Comparison of ENCODE assay signal across 8 cellular contexts in the genomic region with DNA sequence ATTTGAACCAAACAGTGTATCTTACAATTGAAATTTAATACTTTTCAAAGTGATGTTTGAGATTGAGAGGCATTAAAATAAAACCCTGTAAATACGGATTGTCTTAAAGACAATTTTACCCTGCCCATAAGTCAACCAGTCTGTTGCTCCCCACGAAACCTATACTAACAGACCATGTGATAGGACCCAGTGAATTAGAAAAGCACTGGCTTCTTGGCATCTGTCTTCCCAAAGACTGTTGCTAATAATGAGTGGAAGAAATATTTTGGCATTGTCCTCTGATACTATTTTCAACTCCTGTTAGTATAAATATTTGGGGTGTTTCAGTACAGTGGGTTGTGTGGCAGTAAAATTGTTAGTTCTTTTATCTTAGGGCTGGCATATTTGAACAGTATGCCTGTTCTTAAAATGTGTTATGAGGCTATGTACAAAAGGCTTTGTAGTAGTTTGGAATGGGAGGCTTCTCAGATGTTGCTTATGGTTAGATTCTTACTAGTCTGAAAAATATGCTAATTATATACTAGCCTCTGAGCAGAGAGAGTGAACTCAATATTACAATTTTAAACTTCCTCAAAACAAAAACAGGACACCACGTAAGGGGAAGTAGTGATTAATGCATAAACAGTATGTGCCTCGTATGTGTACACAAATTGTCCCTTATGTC.
DNase-seq lines count a peak whose midpoint lies in the region; ATAC-seq and TF ChIP-seq lines count a peak whose summit lies in the region.

No MANE protein-coding gene starts in this region.

- no peaks in the 10 kb centered on the region for H3K79me1 ChIP-seq in H9 (ENCODE audit: insufficient read depth, low read depth, low read length, poor library complexity, severe bottlenecking)

- H4K5ac ChIP-seq in H9 (ENCODE audit: insufficient read length, low read depth, low read length), result no peak overlapping the region

- no peak overlapping the region for H4K8ac ChIP-seq in H9 (replicated peaks; ENCODE audit: insufficient read length, low read depth, low read length)

- no peak overlapping the region for H3K14ac ChIP-seq in H9 (ENCODE audit: insufficient read depth, low read length)

- H3K36me3 ChIP-seq in CD8-positive, alpha-beta memory T cell (ENCODE audit: insufficient read depth, low read length), result no peaks in the 10 kb centered on the region
- H3K36me3 ChIP-seq in left lung, result peaks cover 0 to 4% of the 10 kb centered on the region in 2 donors
- no peaks in the 10 kb centered on the region for H3K36me3 ChIP-seq in Karpas-422 (ENCODE audit: insufficient read depth, low read length)

- no peaks in the 10 kb centered on the region for H3K9me3 ChIP-seq in CD8-positive, alpha-beta memory T cell (ENCODE audit: low read length)
- H3K9me3 ChIP-seq in left lung (no peaks in the 10 kb centered on the region), H9 (ENCODE audit: control insufficient read depth, low read depth, low read length) (no peaks in the 10 kb centered on the region), Karpas-422 (ENCODE audit: low read length) (no peaks in the 10 kb centered on the region)

- WGBS in H9 (ENCODE audit: extremely low coverage, insufficient read length, low lambda C conversion rate), result no CpG with 5 or more reads among the region's 4 CpGs

- H3K9ac ChIP-seq in H9 (ENCODE audit: extremely low read depth, insufficient read length, low read length), result no peak overlapping the region
- H3K9ac ChIP-seq in Karpas-422 (ENCODE audit: low read length), result no peak overlapping the region

- no peak overlapping the region for H4K91ac ChIP-seq in H9 (ENCODE audit: insufficient read length, low read depth, low read length)

- H2BK5ac ChIP-seq in H9 (ENCODE audit: insufficient read length, low read length), result no peak overlapping the region

- H3K4me1 ChIP-seq in CD8-positive, alpha-beta memory T cell (ENCODE audit: insufficient read depth, low read length), result peaks cover 9% of the 10 kb centered on the region
- H3K4me1 ChIP-seq in left lung (peaks cover 27 to 53% of the 10 kb centered on the region in 2 donors), H9 (ENCODE audit: insufficient read depth, low read length) (peaks cover 12% of the 10 kb centered on the region; the same call in 1 of the 2 replicates), Karpas-422 (ENCODE audit: low read length) (peaks cover 10% of the 10 kb centered on the region)

- H2AK5ac ChIP-seq in H9 (ENCODE audit: insufficient read length, low read length), result no peak overlapping the region

- H2AFZ ChIP-seq in H9 (ENCODE audit: low read length) (no peak overlapping the region), Karpas-422 (ENCODE audit: low read length) (no peak overlapping the region)

- no peak overlapping the region for H2BK15ac ChIP-seq in H9 (ENCODE audit: low read depth, low read length)

- intact Hi-C loops in left lung (cut with DNase I), result no loop called here

- H3K79me2 ChIP-seq in H9 (ENCODE audit: insufficient read depth, low read length), result no peaks in the 10 kb centered on the region
- no peaks in the 10 kb centered on the region for H3K79me2 ChIP-seq in Karpas-422 (ENCODE audit: low read length)

- no peaks in the 10 kb centered on the region for H3K27me3 ChIP-seq in CD8-positive, alpha-beta memory T cell (ENCODE audit: insufficient read depth, low read length, poor library complexity, severe bottlenecking)
- H3K27me3 ChIP-seq in left lung (no peaks in the 10 kb centered on the region), H9 (ENCODE audit: insufficient read depth, low read length) (no peaks in the 10 kb centered on the region), Karpas-422 (ENCODE audit: low read length) (no peaks in the 10 kb centered on the region)

- no peak overlapping the region for H3K23ac ChIP-seq in H9 (ENCODE audit: insufficient read length, low read depth, low read length)

- H4K20me1 ChIP-seq in H9 (ENCODE audit: control insufficient read depth, insufficient read depth, insufficient read length) (no peaks in the 10 kb centered on the region), Karpas-422 (ENCODE audit: insufficient read depth, low read depth, low read length) (no peaks in the 10 kb centered on the region)

- no peak overlapping the region for H3K18ac ChIP-seq in H9 (ENCODE audit: insufficient read length, low read depth, low read length)

- H2BK12ac ChIP-seq in H9 (ENCODE audit: insufficient read length, low read depth, low read length), result no peak overlapping the region

- peaks cover 41 to 68% (median 66%) of the 10 kb centered on the region in 3 donors for H3K4me1 Mint-ChIP-seq in CD8-positive, alpha-beta memory T cell
- peaks cover 24 to 25% of the 10 kb centered on the region in 2 experiments for H3K4me1 Mint-ChIP-seq in H9

- no peak overlapping the region for H3K4me3 ChIP-seq in CD8-positive, alpha-beta memory T cell (ENCODE audit: low read length)
- H3K4me3 ChIP-seq in LNCaP clone FGC (ENCODE audit: low read depth, low read length), result peak overlapping the region; percentile 2; the same call in 1 of the 2 replicates
- no peak overlapping the region for H3K4me3 ChIP-seq in left lung
- no peak overlapping the region for H3K4me3 ChIP-seq in Karpas-422 (ENCODE audit: low read length)

- no peak overlapping the region for H3T11ph ChIP-seq in H9 (ENCODE audit: low read length)

- H3K9me2 ChIP-seq in Karpas-422 (replicated peaks; ENCODE audit: insufficient read depth, low read length), result no peaks in the 10 kb centered on the region

- CTCF ChIA-PET in CD8-positive, alpha-beta memory T cell (lab: Charles Lee), result no interaction called here

- H3K4me3 Mint-ChIP-seq in CD8-positive, alpha-beta memory T cell, result peak overlapping the region in 1 of 7 donors; percentile 14
- H3K4me3 Mint-ChIP-seq in H9, result no peak overlapping the region

- DNase-seq in CD8-positive, alpha-beta memory T cell, result no peak
- DNase-seq in LNCaP clone FGC (ENCODE audit: low read depth) (peak; percentile 92), left lung (no peak), H9 (no peak), inferior parietal cortex (ENCODE audit: extremely low spot score) (no peak), Karpas-422 (no peak)
- no peak for DNase-seq in activated naive CD4-positive, alpha-beta T cell treated with Interleukin-2 at 50 U/mL for 16 hours

- no peak overlapping the region for H3K4me2 ChIP-seq in H9 (ENCODE audit: insufficient read depth, insufficient read length, low read length)
- no peak overlapping the region for H3K4me2 ChIP-seq in Karpas-422 (ENCODE audit: low read depth, low read length, poor library complexity, severe bottlenecking)

- H3K9me3 Mint-ChIP-seq in CD8-positive, alpha-beta memory T cell, result no peaks in the 10 kb centered on the region
- H3K9me3 Mint-ChIP-seq in H9, result no peaks in the 10 kb centered on the region

- H3K27ac Mint-ChIP-seq in CD8-positive, alpha-beta memory T cell, result peak overlapping the region in 6 of 8 donors; percentile 8 to 66 (median 16)
- no peak overlapping the region for H3K27ac Mint-ChIP-seq in H9

- H2BK120ac ChIP-seq in H9 (ENCODE audit: low read depth, low read length, poor library complexity, severe bottlenecking), result no peak overlapping the region

- TF ChIP-seq CTCF in LNCaP clone FGC (IDR thresholded peaks at IDR 0.05; ENCODE audit: control insufficient read depth, extremely low read depth, insufficient read depth) (no peak), left lung (IDR thresholded peaks at IDR 0.05) (no peak), H9 (conservative IDR thresholded peaks at IDR 0.05) (no peak)

- H3K56ac ChIP-seq in H9 (ENCODE audit: insufficient read length, low read depth, low read length), result no peak overlapping the region

- no peak overlapping the region for H3K4ac ChIP-seq in H9 (ENCODE audit: low read depth, low read length)

- no peaks in the 10 kb centered on the region for H3K23me2 ChIP-seq in H9 (ENCODE audit: insufficient read length, low read depth, low read length, poor library complexity, severe bottlenecking)

- POLR2A ChIA-PET in CD8-positive, alpha-beta memory T cell (lab: Charles Lee), result no interaction called here

- no peak overlapping the region for H2BK20ac ChIP-seq in H9 (ENCODE audit: low read depth, low read length, poor library complexity, severe bottlenecking)

- H3K27me3 Mint-ChIP-seq in CD8-positive, alpha-beta memory T cell, result no peaks in the 10 kb centered on the region
- H3K27me3 Mint-ChIP-seq in H9 (ENCODE audit: low read depth), result no peaks in the 10 kb centered on the region

- H3K36me3 Mint-ChIP-seq in CD8-positive, alpha-beta memory T cell, result peaks cover 0 to 31% (median 11%) of the 10 kb centered on the region in 3 donors
- H3K36me3 Mint-ChIP-seq in H9 (ENCODE audit: insufficient read depth in 1 of 3, low read depth in 3 of 3), result no peaks in the 10 kb centered on the region

- H3K27ac ChIP-seq in CD8-positive, alpha-beta memory T cell (ENCODE audit: low read depth, low read length), result no peak overlapping the region
- H3K27ac ChIP-seq in left lung (peak overlapping the region; percentile 78 to 86), H9 (ENCODE audit: insufficient read length, low read depth, low read length) (no peak overlapping the region), Karpas-422 (ENCODE audit: low read length) (no peak overlapping the region)

- ATAC-seq in GM21390 (IDR thresholded peaks at IDR 0.05; ENCODE audit: unreplicated experiment), result peak; percentile 63
- ATAC-seq in left lung, result peak; percentile 47

Comparison
In these comparisons a context has a peak if more than half of its experiments do, and no peak if none do; other contexts are left out.
1. H3K27ac ChIP-seq: peak in left lung (2 of 2); none in CD8-positive, alpha-beta memory T cell (single experiment), H9 (single experiment) and Karpas-422 (single experiment).
2. H3K27ac Mint-ChIP-seq: peak in CD8-positive, alpha-beta memory T cell (6 of 8); none in H9 (0 of 3).